8 cellular contexts compared by ENCODE assay signal in genomic region chr12:53427905-53428594, GRCh38. TPM values are rescaled to one million over a fixed set of nuclear protein-coding genes. Genes with fewer than 3 reads are reported as not detected.
DNase-seq lines count a peak whose midpoint lies in the region; ATAC-seq and TF ChIP-seq lines count a peak whose summit lies in the region.

No MANE protein-coding gene starts in this region.

- intact Hi-C loops in posterior vena cava (cut with DNase I) = no loop called here

- no peak overlapping the region for H3K4me3 ChIP-seq in astrocyte of the spinal cord (ENCODE audit: low read depth, low read length)

- TF ChIP-seq CTCF in astrocyte of the spinal cord (IDR thresholded peaks at IDR 0.05; ENCODE audit: low read depth, low read length) = no peak

- in situ Hi-C loops in astrocyte of the spinal cord (cut with HindIII; ENCODE audit: low sequenced_read_pairs) = no loop called here

- DNase-seq in DMS53 treated with DMSO at 0.1 percent for 48 hours (lab: John Stamatoyannopoulos, UW; ENCODE audit: unreplicated experiment) (peak; percentile 62), LHCN-M2 (ENCODE audit: low read depth) (peak; percentile 88), astrocyte of the spinal cord (ENCODE audit: low read depth, low spot score) (peak; percentile 86), posterior vena cava (ENCODE audit: low spot score) (peak; percentile 28), SK-N-DZ (ENCODE audit: low spot score) (no peak), T-helper 1 cell (no peak), ecto neural progenitor cell (ENCODE audit: low spot score) (no peak)

- ATAC-seq in GM19395 (IDR thresholded peaks at IDR 0.05; ENCODE audit: unreplicated experiment) = no peak

RNA-seq across cellular contexts. Expression of gene AMHR2, which starts 4.4 kb away (rescaled TPM):
- total RNA-seq in LHCN-M2 (2014; rRNA removed) (not detected in 2 replicates), posterior vena cava (not detected)
- polyA plus RNA-seq in LHCN-M2 (2012) = not detected
- polyA plus RNA-seq in SK-N-DZ (2014; cell fraction: cytosol; rRNA removed) = 7.7 and 9.1 TPM in 2 replicates
- polyA plus RNA-seq in SK-N-DZ (2014; cell fraction: nucleus; rRNA removed) = 15.0 and 16.5 TPM in 2 replicates

RNA-seq across cellular contexts. Expression of gene PRR13, which starts 13.5 kb away (rescaled TPM):
- 89.5 and 92.8 TPM in 2 replicates for total RNA-seq in LHCN-M2 (2014; rRNA removed)
- polyA plus RNA-seq in LHCN-M2 (2012) = 244 TPM
- total RNA-seq in posterior vena cava = 100 to 1,000 TPM in 1 of 2 donors, 10 to 100 TPM in 1; 99.1 to 102 TPM
- 41.3 and 50.4 TPM in 2 replicates for polyA plus RNA-seq in SK-N-DZ (2014; cell fraction: cytosol; rRNA removed)
- polyA plus RNA-seq in SK-N-DZ (2014; cell fraction: nucleus; rRNA removed) = 15.8 and 50.5 TPM in 2 replicates

RNA-seq across cellular contexts. Expression of gene PCBP2, which starts 23.9 kb away (rescaled TPM):
- total RNA-seq in LHCN-M2 (2014; rRNA removed) (186 and 227 TPM in 2 replicates), posterior vena cava (100 to 1,000 TPM; 500 to 501 TPM)
- 748 TPM for polyA plus RNA-seq in LHCN-M2 (2012)
- polyA plus RNA-seq in SK-N-DZ (2014; cell fraction: cytosol; rRNA removed) = 319 and 354 TPM in 2 replicates
- 451 and 689 TPM in 2 replicates for polyA plus RNA-seq in SK-N-DZ (2014; cell fraction: nucleus; rRNA removed)

RNA-seq across cellular contexts. Expression of gene SP1, which starts 48.1 kb away (rescaled TPM):
- total RNA-seq in LHCN-M2 (2014; rRNA removed) (26.5 and 37.1 TPM in 2 replicates), posterior vena cava (10 to 100 TPM; 55.1 to 59.9 TPM)
- 12.5 TPM for polyA plus RNA-seq in LHCN-M2 (2012)
- polyA plus RNA-seq in SK-N-DZ (2014; cell fraction: cytosol; rRNA removed) = 28.3 and 37.7 TPM in 2 replicates
- polyA plus RNA-seq in SK-N-DZ (2014; cell fraction: nucleus; rRNA removed) = 20.2 and 29.3 TPM in 2 replicates

Comparison
In these comparisons a context has a peak if more than half of its experiments do, and no peak if none do; other contexts are left out.
1. DNase-seq: peak in DMS53 treated with DMSO at 0.1 percent for 48 hours (single experiment), LHCN-M2 (single experiment), astrocyte of the spinal cord (single experiment) and posterior vena cava (single experiment); none in SK-N-DZ (single experiment), T-helper 1 cell (0 of 5) and ecto neural progenitor cell (single experiment).